17 cellular contexts compared by ENCODE assay signal in genomic region chr22:35542157-35542971, GRCh38. TPM values are rescaled to one million over a fixed set of nuclear protein-coding genes. Genes with fewer than 3 reads are reported as not detected.
A peak's percentile ranks its signal among the peaks of the same experiment; 100 is the strongest.
DNase-seq lines count a peak whose midpoint lies in the region; ATAC-seq and TF ChIP-seq lines count a peak whose summit lies in the region.
"Had no signal": no experiment of that assay in that cellular context is flagged by ENCODE, and none has a peak within 500 bp of the region (broad histone marks: within the 10 kb centered on the region; RNA-seq: fewer than 3 reads in every experiment).

No MANE protein-coding gene starts in this region.

- H3K27ac Mint-ChIP-seq in nephron = no peak overlapping the region
- H3K27ac Mint-ChIP-seq in activated CD4-positive, alpha-beta T cell treated with anti-CD3 and anti-CD28 coated beads for 36 hours = no peak overlapping the region
- H3K27ac Mint-ChIP-seq in activated CD4-positive, alpha-beta T cell treated with anti-CD3 and anti-CD28 coated beads, Interleukin-2, amount 10 ng/mL, durations not matched to agents 7 days and 5 days = no peak overlapping the region
- H3K27ac Mint-ChIP-seq: activated CD8-positive, alpha-beta T cell treated with anti-CD3 and anti-CD28 coated beads, Interleukin-2, amount 10 ng/mL, durations not matched to agents 7 days and 5 days had no signal

- H3K9me3 Mint-ChIP-seq in nephron = no peaks in the 10 kb centered on the region
- H3K9me3 Mint-ChIP-seq in activated CD4-positive, alpha-beta T cell treated with anti-CD3 and anti-CD28 coated beads for 36 hours (ENCODE audit: low read depth) = no peaks in the 10 kb centered on the region
- no peaks in the 10 kb centered on the region for H3K9me3 Mint-ChIP-seq in activated CD4-positive, alpha-beta T cell treated with anti-CD3 and anti-CD28 coated beads, Interleukin-2, amount 10 ng/mL, durations not matched to agents 7 days and 5 days

- H3K27me3 ChIP-seq in left ventricle myocardium inferior (ENCODE audit: low read depth) (peaks cover 24% of the 10 kb centered on the region), right atrium auricular region (no peaks in the 10 kb centered on the region), ascending aorta (no peaks in the 10 kb centered on the region)

- peaks cover 20% of the 10 kb centered on the region for H3K4me1 Mint-ChIP-seq in nephron
- H3K4me1 Mint-ChIP-seq in activated CD4-positive, alpha-beta T cell treated with anti-CD3 and anti-CD28 coated beads for 36 hours = peaks cover 3% of the 10 kb centered on the region
- H3K4me1 Mint-ChIP-seq in activated CD4-positive, alpha-beta T cell treated with anti-CD3 and anti-CD28 coated beads, Interleukin-2, amount 10 ng/mL, durations not matched to agents 7 days and 5 days = peaks cover 4% of the 10 kb centered on the region

- no peaks in the 10 kb centered on the region for H3K36me3 ChIP-seq in left ventricle myocardium inferior
- no peaks in the 10 kb centered on the region for H3K36me3 ChIP-seq in right atrium auricular region
- peaks cover 0 to 3% of the 10 kb centered on the region in 2 donors for H3K36me3 ChIP-seq in ascending aorta

- H3K27ac ChIP-seq in left ventricle myocardium inferior (replicated peaks) (peak overlapping the region; percentile 76), right atrium auricular region (no peak overlapping the region), ascending aorta (no peak overlapping the region)
- H3K27ac ChIP-seq: VCaP had no signal

- no peaks in the 10 kb centered on the region for H3K9me3 ChIP-seq in left ventricle myocardium inferior (replicated peaks)
- H3K9me3 ChIP-seq in right atrium auricular region = no peaks in the 10 kb centered on the region
- no peaks in the 10 kb centered on the region for H3K9me3 ChIP-seq in ascending aorta

- ATAC-seq in activated CD4-positive, alpha-beta T cell treated with anti-CD3 and anti-CD28 coated beads for 36 hours = no peak
- ATAC-seq in HG02588 (IDR thresholded peaks at IDR 0.05; ENCODE audit: unreplicated experiment) = no peak
- ATAC-seq: activated CD8-positive, alpha-beta T cell treated with anti-CD3 and anti-CD28 coated beads, Interleukin-2, amount 10 ng/mL, durations not matched to agents 7 days and 5 days; PC-3 had no signal

- intact Hi-C loops in left ventricle myocardium inferior (cut with micrococcal nuclease) (no loop called here), ascending aorta (cut with DNase I) (loop anchor here (5.0 kb wide), 1 partner anchor 75 kb away; no protein-coding TSS in a partner anchor)
- intact Hi-C loops in activated CD4-positive, alpha-beta T cell treated with anti-CD3 and anti-CD28 coated beads for 36 hours (cut with DNase I, micrococcal nuclease) = loop anchor here in 1 of 2 experiments (5.0 kb wide), 1 partner anchor 80 kb away; no protein-coding TSS in a partner anchor

- TF ChIP-seq CTCF in left ventricle myocardium inferior (IDR thresholded peaks at IDR 0.05; ENCODE audit: borderline replicate concordance) (no peak), right atrium auricular region (IDR thresholded peaks at IDR 0.05) (no peak), ascending aorta (IDR thresholded peaks at IDR 0.05) (no peak), nephron (IDR thresholded peaks at IDR 0.05; ENCODE audit: unreplicated experiment in 3 of 3) (no peak)

- H3K4me3 Mint-ChIP-seq in nephron = peak overlapping the region; percentile 35 to 71 (median 64)
- H3K4me3 Mint-ChIP-seq in activated CD4-positive, alpha-beta T cell treated with anti-CD3 and anti-CD28 coated beads for 36 hours = no peak overlapping the region
- no peak overlapping the region for H3K4me3 Mint-ChIP-seq in activated CD4-positive, alpha-beta T cell treated with anti-CD3 and anti-CD28 coated beads, Interleukin-2, amount 10 ng/mL, durations not matched to agents 7 days and 5 days
- H3K4me3 Mint-ChIP-seq: activated CD8-positive, alpha-beta T cell treated with anti-CD3 and anti-CD28 coated beads, Interleukin-2, amount 10 ng/mL, durations not matched to agents 7 days and 5 days had no signal

- peaks cover 50% of the 10 kb centered on the region for H3K4me1 ChIP-seq in left ventricle myocardium inferior
- H3K4me1 ChIP-seq in right atrium auricular region = peaks cover 0 to 36% of the 10 kb centered on the region in 2 donors
- H3K4me1 ChIP-seq in ascending aorta = peaks cover 10 to 12% of the 10 kb centered on the region in 2 donors

- DNase-seq in left ventricle myocardium inferior (no peak), right atrium auricular region (ENCODE audit: low spot score) (no peak), ascending aorta (ENCODE audit: low spot score in 2 of 2) (no peak), HuH-7 (ENCODE audit: low spot score) (no peak)
- no peak for DNase-seq in activated CD4-positive, alpha-beta T cell treated with anti-CD3 and anti-CD28 coated beads for 36 hours
- no peak for DNase-seq in activated CD4-positive, alpha-beta T cell treated with anti-CD3 and anti-CD28 coated beads, Interleukin-2, amount 10 ng/mL, durations not matched to agents 7 days and 5 days
- DNase-seq: activated CD8-positive, alpha-beta T cell treated with anti-CD3 and anti-CD28 coated beads, Interleukin-2, amount 10 ng/mL, durations not matched to agents 7 days and 5 days; amygdala; erythroblast; Kasumi-1; nucleus accumbens; PC-3; small intestine; SW 1271 had no signal

- H3K36me3 Mint-ChIP-seq in nephron (ENCODE audit: low read depth) = no peaks in the 10 kb centered on the region
- no peaks in the 10 kb centered on the region for H3K36me3 Mint-ChIP-seq in activated CD4-positive, alpha-beta T cell treated with anti-CD3 and anti-CD28 coated beads for 36 hours (ENCODE audit: low read depth)
- H3K36me3 Mint-ChIP-seq in activated CD4-positive, alpha-beta T cell treated with anti-CD3 and anti-CD28 coated beads, Interleukin-2, amount 10 ng/mL, durations not matched to agents 7 days and 5 days (ENCODE audit: low read depth) = no peaks in the 10 kb centered on the region

- POLR2A ChIA-PET in activated CD4-positive, alpha-beta T cell treated with anti-CD3 and anti-CD28 coated beads for 36 hours (lab: Charles Lee) = no interaction called here
- POLR2A ChIA-PET in activated CD4-positive, alpha-beta T cell treated with anti-CD3 and anti-CD28 coated beads, Interleukin-2, amount 10 ng/mL, durations not matched to agents 7 days and 5 days (lab: Charles Lee) = no interaction called here

- peaks cover 78% of the 10 kb centered on the region for H3K27me3 Mint-ChIP-seq in nephron (ENCODE audit: low read depth)
- H3K27me3 Mint-ChIP-seq in activated CD4-positive, alpha-beta T cell treated with anti-CD3 and anti-CD28 coated beads for 36 hours = peaks cover 28% of the 10 kb centered on the region
- peaks cover 42% of the 10 kb centered on the region for H3K27me3 Mint-ChIP-seq in activated CD4-positive, alpha-beta T cell treated with anti-CD3 and anti-CD28 coated beads, Interleukin-2, amount 10 ng/mL, durations not matched to agents 7 days and 5 days

- CTCF ChIA-PET in activated CD4-positive, alpha-beta T cell treated with anti-CD3 and anti-CD28 coated beads for 36 hours (lab: Charles Lee) = interaction anchor here (0.6 to 1.2 kb wide), 5 partner anchors 10 to 526 kb away, joined by 3 to 5 read pairs (median 4); no protein-coding TSS in a partner anchor
- CTCF ChIA-PET in activated CD4-positive, alpha-beta T cell treated with anti-CD3 and anti-CD28 coated beads, Interleukin-2, amount 10 ng/mL, durations not matched to agents 7 days and 5 days (lab: Charles Lee) = interaction anchor here (0.6 to 1.7 kb wide), 5 partner anchors 10 to 111 kb away, joined by 3 to 6 read pairs (median 3); no protein-coding TSS in a partner anchor

- H3K4me3 ChIP-seq in left ventricle myocardium inferior (peak overlapping the region; percentile 71), right atrium auricular region (peak overlapping the region in 1 of 2 donors; percentile 58), ascending aorta (peak overlapping the region; percentile 66 to 71)

RNA-seq across cellular contexts. Expression of gene RASD2, which starts 1.7 kb away (rescaled TPM):
- total RNA-seq in left ventricle myocardium inferior (5.0 TPM), right atrium auricular region (1 to 10 TPM in 1 of 2 donors, under 1 TPM in 1; 0.94 to 3.1 TPM), ascending aorta (6.6 TPM)
- total RNA-seq in activated CD4-positive, alpha-beta T cell treated with anti-CD3 and anti-CD28 coated beads for 36 hours = under 1 TPM; 0.09 TPM
- not detected for total RNA-seq in activated CD4-positive, alpha-beta T cell treated with anti-CD3 and anti-CD28 coated beads, Interleukin-2, amount 10 ng/mL, durations not matched to agents 7 days and 5 days

Comparison
In these comparisons a context has a peak if more than half of its experiments do, and no peak if none do; other contexts are left out.
1. H3K4me3 Mint-ChIP-seq: peak in nephron (3 of 3); none in activated CD4-positive, alpha-beta T cell treated with anti-CD3 and anti-CD28 coated beads for 36 hours (single experiment) and activated CD4-positive, alpha-beta T cell treated with anti-CD3 and anti-CD28 coated beads, Interleukin-2, amount 10 ng/mL, durations not matched to agents 7 days and 5 days (single experiment).